Comparison of ENCODE assay signal across 35 cellular contexts in genomic region chr18:5744659-5745058, GRCh38.
"Had no signal": no experiment of that assay in that cellular context is flagged by ENCODE, and none has a peak within 500 bp of the region (broad histone marks: within the 10 kb centered on the region; RNA-seq: fewer than 3 reads in every experiment).

No MANE protein-coding gene starts in this region.

- H3K27ac ChIP-seq: ascending aorta, brain microvascular endothelial cell, breast epithelium, VCaP had no signal

- DNase-seq: activated B cell treated with CpG ODN at 0.5 μM for 24 hours; activated CD4-positive, alpha-beta memory T cell treated with anti-CD3 and anti-CD28 coated beads for 36 hours; activated CD4-positive, alpha-beta T cell treated with anti-CD3 and anti-CD28 coated beads for 4 hours; activated CD4-positive, alpha-beta T cell treated with anti-CD3 and anti-CD28 coated beads, Interleukin-2, amount 10 ng/mL, durations not matched to agents 24 days and 14 days; activated CD4-positive, alpha-beta T cell treated with anti-CD3 and anti-CD28 coated beads, Interleukin-2, amount 50 U/mL, for 1 hour; activated CD4-positive, alpha-beta T cell treated with anti-CD3 and anti-CD28 coated beads, Interleukin-2, amount 50 U/mL, for 4 hours; activated CD4-positive, CD25-positive, alpha-beta regulatory T cell treated with anti-CD3 and anti-CD28 coated beads, Interleukin-2, amount 50 U/mL, for 72 hours; activated CD8-positive, alpha-beta memory T cell treated with anti-CD3 and anti-CD28 coated beads, Interleukin-2, amount 50 U/mL, for 4 hours; activated CD8-positive, alpha-beta T cell treated with anti-CD3 and anti-CD28 coated beads for 36 hours; activated effector memory CD4-positive, alpha-beta T cell treated with anti-CD3 and anti-CD28 coated beads, Interleukin-2, amount 50 U/mL, for 16 hours; activated gamma-delta T cell treated with Interleukin-2 at 50 U/mL for 16 hours; activated naive CD4-positive, alpha-beta T cell; activated naive CD4-positive, alpha-beta T cell treated with anti-CD3 and anti-CD28 coated beads for 36 hours; activated naive CD4-positive, alpha-beta T cell treated with anti-CD3 and anti-CD28 coated beads, Interleukin-2, amount 50 U/mL, for 16 hours; activated naive CD8-positive, alpha-beta T cell treated with anti-CD3 and anti-CD28 coated beads, Interleukin-2, amount 10 ng/mL, durations not matched to agents 7 days and 5 days; activated naive CD8-positive, alpha-beta T cell treated with anti-CD3 and anti-CD28 coated beads, Interleukin-2, amount 50 U/mL, for 24 hours; activated T-cell treated with anti-CD3 and anti-CD28 coated beads for 4 hours; activated T-cell treated with anti-CD3 and anti-CD28 coated beads, Interleukin-2, amount 50 U/mL, for 1 hour; activated T-cell treated with anti-CD3 and anti-CD28 coated beads, Interleukin-2, amount 50 U/mL, for 4 hours; activated T-cell treated with anti-CD3 and anti-CD28 coated beads, Interleukin-2, amount 50 U/mL, for 72 hours; amygdala; anterior cingulate cortex; brain microvascular endothelial cell; central memory CD4-positive, alpha-beta T cell; T-helper 1 cell; T-helper 2 cell; T-helper 9 cell had no signal

- ATAC-seq: activated CD8-positive, alpha-beta T cell treated with anti-CD3 and anti-CD28 coated beads for 36 hours; activated naive CD8-positive, alpha-beta T cell treated with anti-CD3 and anti-CD28 coated beads, Interleukin-2, amount 50 U/mL, for 24 hours; activated T-cell treated with anti-CD3 and anti-CD28 coated beads, Interleukin-2, amount 50 U/mL, for 4 hours; activated T-cell treated with anti-CD3 and anti-CD28 coated beads, Interleukin-2, amount 50 U/mL, for 72 hours; activated T-helper 17 cell treated with anti-CD3 and anti-CD28 coated beads, Interleukin-2, amount 50 U/mL, for 72 hours had no signal

- H3K4me1 ChIP-seq: ascending aorta, breast epithelium had no signal

- H3K9me3 ChIP-seq: ascending aorta, breast epithelium had no signal

- H3K27ac Mint-ChIP-seq: activated B cell treated with CpG ODN at 0.5 μM for 24 hours; activated CD4-positive, alpha-beta memory T cell treated with anti-CD3 and anti-CD28 coated beads for 36 hours; activated CD4-positive, alpha-beta T cell treated with anti-CD3 and anti-CD28 coated beads, Interleukin-2, amount 10 ng/mL, durations not matched to agents 24 days and 14 days; activated CD8-positive, alpha-beta T cell treated with anti-CD3 and anti-CD28 coated beads for 36 hours; activated naive CD4-positive, alpha-beta T cell treated with anti-CD3 and anti-CD28 coated beads for 36 hours; activated naive CD8-positive, alpha-beta T cell; activated naive CD8-positive, alpha-beta T cell treated with anti-CD3 and anti-CD28 coated beads, Interleukin-2, amount 10 ng/mL, durations not matched to agents 7 days and 5 days; activated naive CD8-positive, alpha-beta T cell treated with anti-CD3 and anti-CD28 coated beads, Interleukin-2, amount 50 U/mL, for 24 hours; activated T-cell treated with anti-CD3 and anti-CD28 coated beads, Interleukin-2, amount 50 U/mL, for 72 hours; activated T-helper 1 cell treated with anti-CD3 and anti-CD28 coated beads, Interleukin-12 subunit alpha, Interleukin-12 subunit beta, Interleukin-2, Interleukin-4 antibody, amounts not matched to agents 30 ng/mL and 10 ng/mL and 1 ng/mL, durations not matched to agents 14 hours and 24 hours and 36 hours; activated T-helper 17 cell treated with anti-CD3 and anti-CD28 coated beads, Interleukin-2, amount 50 U/mL, for 72 hours; T-helper 1 cell treated with Interleukin-12 subunit alpha and Interleukin-12 subunit beta and Interleukin-4 antibody, amounts not matched to agents 30 μg/mL and 1 μg/mL, for 36 hours; T-helper 2 cell treated with Interferon-gamma antibody and Interleukin-4, amounts not matched to agents 5 μg/mL and 100 μg/mL, for 36 hours had no signal

- H3K36me3 Mint-ChIP-seq: activated CD4-positive, alpha-beta memory T cell treated with anti-CD3 and anti-CD28 coated beads for 36 hours; activated naive CD8-positive, alpha-beta T cell treated with anti-CD3 and anti-CD28 coated beads, Interleukin-2, amount 10 ng/mL, durations not matched to agents 7 days and 5 days had no signal

- H3K27me3 ChIP-seq: ascending aorta, brain microvascular endothelial cell had no signal

- H3K9me3 Mint-ChIP-seq: activated B cell treated with CpG ODN at 0.5 μM for 24 hours; activated CD4-positive, alpha-beta memory T cell treated with anti-CD3 and anti-CD28 coated beads for 36 hours; activated CD4-positive, alpha-beta T cell treated with anti-CD3 and anti-CD28 coated beads, Interleukin-2, amount 10 ng/mL, durations not matched to agents 24 days and 14 days; activated naive CD4-positive, alpha-beta T cell treated with anti-CD3 and anti-CD28 coated beads for 36 hours; activated naive CD8-positive, alpha-beta T cell treated with anti-CD3 and anti-CD28 coated beads, Interleukin-2, amount 10 ng/mL, durations not matched to agents 7 days and 5 days; activated T-cell treated with anti-CD3 and anti-CD28 coated beads, Interleukin-2, amount 50 U/mL, for 4 hours; activated T-helper 1 cell treated with anti-CD3 and anti-CD28 coated beads, Interleukin-12 subunit alpha, Interleukin-12 subunit beta, Interleukin-2, Interleukin-4 antibody, amounts not matched to agents 30 ng/mL and 10 ng/mL and 1 ng/mL, durations not matched to agents 14 hours and 24 hours and 36 hours; activated T-helper 17 cell treated with anti-CD3 and anti-CD28 coated beads, Interleukin-2, amount 50 U/mL, for 72 hours; T-helper 1 cell treated with Interleukin-12 subunit alpha and Interleukin-12 subunit beta and Interleukin-4 antibody, amounts not matched to agents 30 μg/mL and 1 μg/mL, for 36 hours; T-helper 2 cell treated with Interferon-gamma antibody and Interleukin-4, amounts not matched to agents 5 μg/mL and 100 μg/mL, for 36 hours had no signal

- H3K36me3 ChIP-seq: ascending aorta, brain microvascular endothelial cell, breast epithelium had no signal

- H3K4me3 ChIP-seq: ascending aorta, breast epithelium had no signal
